12 cellular contexts compared by ENCODE assay signal in genomic region chr12:106108187-106108816, GRCh38. TPM values are rescaled to one million over a fixed set of nuclear protein-coding genes. Genes with fewer than 3 reads are reported as not detected.
DNase-seq lines count a peak whose midpoint lies in the region; ATAC-seq, FAIRE-seq and TF ChIP-seq lines count a peak whose summit lies in the region.
"Had no signal": no experiment of that assay in that cellular context is flagged by ENCODE, and none has a peak within 500 bp of the region (broad histone marks: within the 10 kb centered on the region; RNA-seq: fewer than 3 reads in every experiment).

No MANE protein-coding gene starts in this region.

- H3K27me3 ChIP-seq in gastroesophageal sphincter: no peaks in the 10 kb centered on the region
- no peaks in the 10 kb centered on the region for H3K27me3 ChIP-seq in neural progenitor cell

- H2AFZ ChIP-seq in neural progenitor cell (replicated peaks): no peak overlapping the region

- DNase-seq in AG10803 (ENCODE audit: low read depth) (peak; percentile 68), neural progenitor cell (ENCODE audit: low spot score) (no peak), NCI-H82 (lab: John Stamatoyannopoulos, UW) (no peak), HTR-8/SVneo (ENCODE audit: insufficient read length, low spot score) (no peak)
- DNase-seq: esophagus squamous epithelium, Kasumi-1 had no signal

- H3K4me1 Mint-ChIP-seq in neural progenitor cell: peaks cover 88% of the 10 kb centered on the region

- H3K27ac Mint-ChIP-seq in neural progenitor cell: peak overlapping the region; percentile 70
- H3K27ac Mint-ChIP-seq: stimulated activated naive CD8-positive, alpha-beta T cell treated with anti-CD3 and anti-CD28 coated beads, Interleukin-15, Interleukin-2, amounts not matched to agents 100 ng/mL and 50 ng/mL, for 24 hours had no signal

- peaks cover 0 to 4% of the 10 kb centered on the region in 2 donors for H3K36me3 ChIP-seq in gastroesophageal sphincter
- no peaks in the 10 kb centered on the region for H3K36me3 ChIP-seq in neural progenitor cell

- H3F3A ChIP-seq in neural progenitor cell (ENCODE audit: low read depth): peaks cover 4% of the 10 kb centered on the region

- ATAC-seq in SK-N-SH treated with all-trans-retinoic acid at 6 μM for 48 hours (peak; percentile 55), gastroesophageal sphincter (no peak), HG02885 (IDR thresholded peaks at IDR 0.05; ENCODE audit: poor library complexity, unreplicated experiment) (no peak), HG02642 (IDR thresholded peaks at IDR 0.05; ENCODE audit: poor library complexity, unreplicated experiment) (no peak)

- peaks cover 2 to 53% (median 26%) of the 10 kb centered on the region in 3 donors for H3K4me1 ChIP-seq in gastroesophageal sphincter
- H3K4me1 ChIP-seq in neural progenitor cell: peaks cover 53% of the 10 kb centered on the region

- H3K9ac ChIP-seq in neural progenitor cell: no peak overlapping the region

- H3K27me3 Mint-ChIP-seq in neural progenitor cell (ENCODE audit: insufficient read depth, low read depth): peaks cover 7% of the 10 kb centered on the region

- no peak for FAIRE-seq in HTR-8/SVneo (lab: Jason Lieb, UNC)

- H3K9me3 ChIP-seq in gastroesophageal sphincter: no peaks in the 10 kb centered on the region
- no peaks in the 10 kb centered on the region for H3K9me3 ChIP-seq in neural progenitor cell (ENCODE audit: low read depth)
- H3K9me3 ChIP-seq: esophagus squamous epithelium had no signal

- no peaks in the 10 kb centered on the region for H3K9me3 Mint-ChIP-seq in neural progenitor cell
- H3K9me3 Mint-ChIP-seq: stimulated activated naive CD8-positive, alpha-beta T cell treated with anti-CD3 and anti-CD28 coated beads, Interleukin-15, Interleukin-2, amounts not matched to agents 100 ng/mL and 50 ng/mL, for 24 hours had no signal

- peak overlapping the region; percentile 60 for H3K4me3 Mint-ChIP-seq in neural progenitor cell
- H3K4me3 Mint-ChIP-seq: stimulated activated naive CD8-positive, alpha-beta T cell treated with anti-CD3 and anti-CD28 coated beads, Interleukin-15, Interleukin-2, amounts not matched to agents 100 ng/mL and 50 ng/mL, for 24 hours had no signal

- peaks cover 60% of the 10 kb centered on the region for H4K20me1 ChIP-seq in neural progenitor cell (ENCODE audit: low read depth)

- H3K79me2 ChIP-seq in neural progenitor cell (ENCODE audit: low read depth): peaks cover 38% of the 10 kb centered on the region

- H3K4me2 ChIP-seq in neural progenitor cell: peak overlapping the region; percentile 24

- H3K36me3 Mint-ChIP-seq in neural progenitor cell: peaks cover 17% of the 10 kb centered on the region

- TF ChIP-seq CTCF in AG10803 (conservative IDR thresholded peaks at IDR 0.05; ENCODE audit: low read length): peak; percentile 38
- TF ChIP-seq CTCF in gastroesophageal sphincter (IDR thresholded peaks at IDR 0.05): no peak
- no peak for TF ChIP-seq CTCF in neural progenitor cell (IDR thresholded peaks at IDR 0.05)

- H3K4me3 ChIP-seq in AG10803 (ENCODE audit: low read length): no peak overlapping the region
- H3K4me3 ChIP-seq in gastroesophageal sphincter: no peak overlapping the region
- no peak overlapping the region for H3K4me3 ChIP-seq in neural progenitor cell
- H3K4me3 ChIP-seq: esophagus squamous epithelium had no signal

- WGBS in gastroesophageal sphincter (ENCODE audit: low coverage in 1 of 2), 2 donors: 50 to 54% methylated on average over 2 to 4 of the region's 4 CpGs

- TF ChIP-seq POLR2A in gastroesophageal sphincter (IDR thresholded peaks at IDR 0.05): no peak

- TF ChIP-seq EP300 in gastroesophageal sphincter (IDR thresholded peaks at IDR 0.05): no peak

- H3K27ac ChIP-seq in gastroesophageal sphincter: peak overlapping the region in 3 of 4 donors; percentile 6 to 19 (median 14)
- H3K27ac ChIP-seq in neural progenitor cell: no peak overlapping the region
- H3K27ac ChIP-seq: C4-2B had no signal

TF ChIP-seq in SK-N-SH treated with all-trans-retinoic acid at 6 μM for 48 hours, 23 proteins besides CTCF, POLR2A, EP300 and RAD21:
- TF ChIP-seq POU6F1 (CRISPR knock-in tag; IDR thresholded peaks at IDR 0.05; ENCODE audit: borderline replicate concordance, low read depth) (no peak), TOX (CRISPR knock-in tag; IDR thresholded peaks at IDR 0.05; ENCODE audit: borderline replicate concordance) (no peak), CREB5 (CRISPR knock-in tag; IDR thresholded peaks at IDR 0.05; ENCODE audit: low read depth) (no peak), PPARA (CRISPR knock-in tag; IDR thresholded peaks at IDR 0.05; ENCODE audit: borderline replicate concordance) (no peak)
- TF ChIP-seq, protein P1, sequence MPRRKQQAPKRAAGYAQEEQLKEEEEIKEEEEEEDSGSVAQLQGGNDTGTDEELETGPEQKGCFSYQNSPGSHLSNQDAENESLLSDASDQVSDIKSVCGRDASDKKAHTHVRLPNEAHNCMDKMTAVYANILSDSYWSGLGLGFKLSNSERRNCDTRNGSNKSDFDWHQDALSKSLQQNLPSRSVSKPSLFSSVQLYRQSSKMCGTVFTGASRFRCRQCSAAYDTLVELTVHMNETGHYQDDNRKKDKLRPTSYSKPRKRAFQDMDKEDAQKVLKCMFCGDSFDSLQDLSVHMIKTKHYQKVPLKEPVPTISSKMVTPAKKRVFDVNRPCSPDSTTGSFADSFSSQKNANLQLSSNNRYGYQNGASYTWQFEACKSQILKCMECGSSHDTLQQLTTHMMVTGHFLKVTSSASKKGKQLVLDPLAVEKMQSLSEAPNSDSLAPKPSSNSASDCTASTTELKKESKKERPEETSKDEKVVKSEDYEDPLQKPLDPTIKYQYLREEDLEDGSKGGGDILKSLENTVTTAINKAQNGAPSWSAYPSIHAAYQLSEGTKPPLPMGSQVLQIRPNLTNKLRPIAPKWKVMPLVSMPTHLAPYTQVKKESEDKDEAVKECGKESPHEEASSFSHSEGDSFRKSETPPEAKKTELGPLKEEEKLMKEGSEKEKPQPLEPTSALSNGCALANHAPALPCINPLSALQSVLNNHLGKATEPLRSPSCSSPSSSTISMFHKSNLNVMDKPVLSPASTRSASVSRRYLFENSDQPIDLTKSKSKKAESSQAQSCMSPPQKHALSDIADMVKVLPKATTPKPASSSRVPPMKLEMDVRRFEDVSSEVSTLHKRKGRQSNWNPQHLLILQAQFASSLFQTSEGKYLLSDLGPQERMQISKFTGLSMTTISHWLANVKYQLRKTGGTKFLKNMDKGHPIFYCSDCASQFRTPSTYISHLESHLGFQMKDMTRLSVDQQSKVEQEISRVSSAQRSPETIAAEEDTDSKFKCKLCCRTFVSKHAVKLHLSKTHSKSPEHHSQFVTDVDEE (CRISPR knock-in tag; IDR thresholded peaks at IDR 0.05): no peak

RNA-seq across cellular contexts. Expression of gene NUAK1, which starts 30.5 kb away (rescaled TPM):
- 10 to 100 TPM in 2 of 4 donors, 1 to 10 TPM in 2; 7.4 to 27.7 (median 10.7) TPM for total RNA-seq in gastroesophageal sphincter
- total RNA-seq in neural progenitor cell (ENCODE audit: low replicate concordance): 11.9 and 18.8 TPM in 2 replicates
